In genomic region chr3:14767245-14767593, GRCh38 we compare ENCODE assay signal across 24 cellular contexts. TPM values are rescaled to one million over a fixed set of nuclear protein-coding genes. Genes with fewer than 3 reads are reported as not detected.
A peak's percentile ranks its signal among the peaks of the same experiment; 100 is the strongest.
DNase-seq lines count a peak whose midpoint lies in the region; ATAC-seq, FAIRE-seq and TF ChIP-seq lines count a peak whose summit lies in the region.
"Had no signal": no experiment of that assay in that cellular context is flagged by ENCODE, and none has a peak within 500 bp of the region (broad histone marks: within the 10 kb centered on the region; RNA-seq: fewer than 3 reads in every experiment).

No MANE protein-coding gene starts in this region.

- H3K9ac ChIP-seq in SU-DHL-6 (ENCODE audit: low read length): peak overlapping the region; percentile 28
- H3K9ac ChIP-seq: GM23248 had no signal

- H3F3A ChIP-seq in GM23338 (replicated peaks; ENCODE audit: low read depth) (no peaks in the 10 kb centered on the region), SU-DHL-6 (ENCODE audit: insufficient read depth) (0 out of 2 replicates have a peak, but pooled peaks cover 3% of the 10 kb centered on the region)

- 44 to 80% methylated on average over 1 of the region's 1 CpG for WGBS in thyroid gland, 2 donors
- 92 to 96% (median 94%) methylated on average over 1 of the region's 1 CpG for WGBS in small intestine, 3 donors

- H3K36me3 ChIP-seq in GM23338 (ENCODE audit: insufficient read depth) (no peaks in the 10 kb centered on the region), SU-DHL-6 (ENCODE audit: low read length) (no peaks in the 10 kb centered on the region), thyroid gland (no peaks in the 10 kb centered on the region), small intestine (ENCODE audit: control insufficient read depth in 2 of 2, insufficient read depth in 2 of 2, low read length in 2 of 2) (no peaks in the 10 kb centered on the region)
- H3K36me3 ChIP-seq: HAP-1, MG63 had no signal

- H3K4me1 ChIP-seq in GM23338 (ENCODE audit: insufficient read depth): no peaks in the 10 kb centered on the region
- H3K4me1 ChIP-seq in thyroid gland: peaks cover 0 to 6% of the 10 kb centered on the region in 2 donors
- no peaks in the 10 kb centered on the region for H3K4me1 ChIP-seq in small intestine (ENCODE audit: control insufficient read depth in 2 of 2, insufficient read depth in 1 of 2, low read depth in 1 of 2, low read length in 1 of 2)
- H3K4me1 ChIP-seq: HAP-1 had no signal

- TF ChIP-seq POLR2A in thyroid gland (IDR thresholded peaks at IDR 0.05): no peak

- H3K27ac Mint-ChIP-seq in GM23338: no peak overlapping the region
- H3K27ac Mint-ChIP-seq: CD4-positive, CD25-positive, alpha-beta regulatory T cell; HFFc6 had no signal

- H3K27ac ChIP-seq in GM23338 (ENCODE audit: low read depth) (no peak overlapping the region), SU-DHL-6 (ENCODE audit: low read depth, low read length) (peak overlapping the region; percentile 75), thyroid gland (no peak overlapping the region), small intestine (ENCODE audit: low read depth in 1 of 2, low read length in 1 of 2) (no peak overlapping the region)
- H3K27ac ChIP-seq: GM23248 had no signal

- no peaks in the 10 kb centered on the region for H3K79me2 ChIP-seq in GM23338 (replicated peaks; ENCODE audit: insufficient read depth)
- no peaks in the 10 kb centered on the region for H3K79me2 ChIP-seq in SU-DHL-6 (ENCODE audit: insufficient read depth, low read length)

- DNase-seq in activated effector memory CD4-positive, alpha-beta T cell treated with anti-CD3 and anti-CD28 coated beads, Interleukin-2, amount 50 U/mL, for 16 hours: peak; percentile 52
- DNase-seq in activated effector memory CD4-positive, alpha-beta T cell treated with Interleukin-2 at 50 U/mL for 16 hours: no peak
- DNase-seq in GM23338 (ENCODE audit: low spot score) (no peak), thyroid gland (peak; percentile 47 to 65), small intestine (no peak), hepatic stellate cell (ENCODE audit: low spot score) (no peak)
- DNase-seq: CD4-positive, CD25-positive, alpha-beta regulatory T cell; GM23248; HFFc6; KBM-7; MG63; NCI-H1105 treated with DMSO at 0.1 percent for 48 hours; NCI-H146; NCI-H1930; NCI-H2107; NCI-H748 treated with DMSO at 0.1 percent for 48 hours; OCI-M1 had no signal

- H3K27me3 ChIP-seq in GM23338 (ENCODE audit: insufficient read depth): no peaks in the 10 kb centered on the region
- H3K27me3 ChIP-seq in SU-DHL-6 (ENCODE audit: low read length): no peaks in the 10 kb centered on the region
- no peaks in the 10 kb centered on the region for H3K27me3 ChIP-seq in thyroid gland
- no peaks in the 10 kb centered on the region for H3K27me3 ChIP-seq in small intestine (ENCODE audit: control insufficient read depth in 2 of 2, insufficient read depth in 2 of 2, low read length in 2 of 2)
- H3K27me3 ChIP-seq: MG63 had no signal

- no peaks in the 10 kb centered on the region for H3K9me2 ChIP-seq in GM23338 (ENCODE audit: insufficient read depth)
- no peaks in the 10 kb centered on the region for H3K9me2 ChIP-seq in SU-DHL-6 (replicated peaks; ENCODE audit: insufficient read depth, low read length)

- peak overlapping the region; percentile 47; the same call in 1 of the 2 replicates for H2AFZ ChIP-seq in GM23338
- H2AFZ ChIP-seq in SU-DHL-6 (ENCODE audit: low read depth, low read length, severe bottlenecking): no peak overlapping the region
- H2AFZ ChIP-seq: GM23248 had no signal

- intact Hi-C loops in thyroid gland (cut with DNase I): no loop called here

- H3K4me3 Mint-ChIP-seq in GM23338: no peak overlapping the region
- H3K4me3 Mint-ChIP-seq: HFFc6 had no signal

- no peak overlapping the region for H3K4me2 ChIP-seq in GM23338
- peak overlapping the region; percentile 20 for H3K4me2 ChIP-seq in SU-DHL-6 (ENCODE audit: low read depth, low read length, poor library complexity, severe bottlenecking)

- H3K9me3 ChIP-seq in SU-DHL-6 (ENCODE audit: insufficient read depth, low read length): no peaks in the 10 kb centered on the region
- H3K9me3 ChIP-seq in thyroid gland: no peaks in the 10 kb centered on the region
- H3K9me3 ChIP-seq in small intestine (ENCODE audit: control insufficient read depth, low read depth): no peaks in the 10 kb centered on the region
- H3K9me3 ChIP-seq: HAP-1, MG63 had no signal

- no peaks in the 10 kb centered on the region for H3K36me3 Mint-ChIP-seq in GM23338 (ENCODE audit: low read depth)
- H3K36me3 Mint-ChIP-seq: CD4-positive, CD25-positive, alpha-beta regulatory T cell had no signal

- H3K27me3 Mint-ChIP-seq in GM23338 (ENCODE audit: insufficient read depth, low read depth, poor library complexity): peaks cover 15% of the 10 kb centered on the region

- no peak for FAIRE-seq in small intestine (lab: Jason Lieb, UNC)
- FAIRE-seq: D721Med, RCC 7860 had no signal

- H3K4me1 Mint-ChIP-seq in GM23338: no peaks in the 10 kb centered on the region
- H3K4me1 Mint-ChIP-seq: CD4-positive, CD25-positive, alpha-beta regulatory T cell had no signal

- H3K4me3 ChIP-seq in GM23338: no peak overlapping the region
- H3K4me3 ChIP-seq in SU-DHL-6 (ENCODE audit: insufficient read depth, low read length, poor library complexity, severe bottlenecking): no peak overlapping the region
- H3K4me3 ChIP-seq in thyroid gland (replicated peaks in 1 of 3): no peak overlapping the region
- H3K4me3 ChIP-seq in small intestine (ENCODE audit: low read depth in 1 of 2, low read length in 2 of 2): no peak overlapping the region
- H3K4me3 ChIP-seq: GM23248, HAP-1, MG63 had no signal

- H3K9me3 Mint-ChIP-seq in GM23338: no peaks in the 10 kb centered on the region
- H3K9me3 Mint-ChIP-seq: CD4-positive, CD25-positive, alpha-beta regulatory T cell; HFFc6 had no signal

- H4K20me1 ChIP-seq in GM23338 (replicated peaks; ENCODE audit: insufficient read depth) (no peaks in the 10 kb centered on the region), SU-DHL-6 (ENCODE audit: low read depth, low read length) (no peaks in the 10 kb centered on the region)

- no peak for TF ChIP-seq CTCF in GM23338 (conservative IDR thresholded peaks at IDR 0.05; ENCODE audit: low read depth in 2 of 2)
- no peak for TF ChIP-seq CTCF in SU-DHL-6 (IDR thresholded peaks at IDR 0.05; ENCODE audit: insufficient read depth, low read length, poor library complexity, severe bottlenecking)
- TF ChIP-seq CTCF in thyroid gland (IDR thresholded peaks at IDR 0.05): no peak

- ATAC-seq in GM23338 (no peak), HG02571 (IDR thresholded peaks at IDR 0.05; ENCODE audit: unreplicated experiment) (no peak)

TF ChIP-seq in GM23338, 12 proteins besides CTCF, POLR2A, EP300 and RAD21 (continues in another document):
- TF ChIP-seq EZH2 (IDR thresholded peaks at IDR 0.05; ENCODE audit: low read depth, unreplicated experiment) (no peak), NANOG (IDR thresholded peaks at IDR 0.05; ENCODE audit: borderline replicate concordance) (no peak), CREB1 (CRISPR knock-in tag; IDR thresholded peaks at IDR 0.05; ENCODE audit: low read depth) (no peak), POLR2AphosphoS5 (IDR thresholded peaks at IDR 0.05; ENCODE audit: low read depth) (no peak), ZNF114 (CRISPR knock-in tag; IDR thresholded peaks at IDR 0.05) (no peak), REST (IDR thresholded peaks at IDR 0.05; ENCODE audit: unreplicated experiment) (no peak), JUNB (IDR thresholded peaks at IDR 0.05; ENCODE audit: unreplicated experiment) (no peak), ZNF331 (CRISPR knock-in tag; IDR thresholded peaks at IDR 0.05; ENCODE audit: low read depth) (no peak), EZH2phosphoT487 (IDR thresholded peaks at IDR 0.05; ENCODE audit: unreplicated experiment) (no peak)

RNA-seq across cellular contexts. Expression of gene FGD5, which starts 51.5 kb away (rescaled TPM):
- total RNA-seq in GM23338 (2014; rRNA removed; shearing (Covaris generic)): 12.2 and 19.0 TPM in 2 replicates
- 6.9 and 7.4 TPM in 2 replicates for polyA plus RNA-seq in GM23338 (2016; fragmentation: Nextera tagmentation; extraction: Ambion mirVana)
- 10 to 100 TPM; 13.0 to 29.3 (median 17.4) TPM for total RNA-seq in thyroid gland
- 10 to 100 TPM in 1 of 3 donors, 1 to 10 TPM in 2; 3.1 to 16.1 (median 5.7) TPM for polyA plus RNA-seq in small intestine
- total RNA-seq: A172, GM23248, HFFc6 had no signal
- polyA plus RNA-seq: BJ, GM23248 had no signal

Comparison
In these comparisons a context has a peak if more than half of its experiments do, and no peak if none do; other contexts are left out.
1. DNase-seq: peak in activated effector memory CD4-positive, alpha-beta T cell treated with anti-CD3 and anti-CD28 coated beads, Interleukin-2, amount 50 U/mL, for 16 hours (single experiment) and thyroid gland (2 of 2); none in activated effector memory CD4-positive, alpha-beta T cell treated with Interleukin-2 at 50 U/mL for 16 hours (single experiment), GM23338 (single experiment), small intestine (single experiment) and hepatic stellate cell (single experiment).